Comparison of ENCODE assay signal across 17 cellular contexts in the genomic region with DNA sequence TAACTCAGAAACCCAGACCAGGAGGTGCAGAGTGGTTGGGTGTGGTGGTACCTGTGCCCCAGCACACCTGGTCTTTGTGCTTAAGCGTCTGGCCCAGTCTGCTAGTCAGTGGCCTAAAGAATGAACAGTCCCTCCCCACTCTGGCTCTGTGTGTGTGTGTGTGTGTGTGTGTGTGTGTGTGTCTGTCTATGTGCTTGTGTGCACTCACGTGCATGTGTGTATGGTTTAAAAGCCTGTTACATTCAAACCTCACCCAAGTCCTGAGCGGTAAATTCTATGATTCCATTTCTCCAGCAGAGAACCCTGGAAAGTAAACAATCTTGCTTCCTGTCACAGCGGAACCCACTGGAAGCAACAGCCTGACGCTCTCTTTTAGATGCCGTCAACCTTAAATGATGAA.
"Had no signal": no experiment of that assay in that cellular context is flagged by ENCODE, and none has a peak within 500 bp of the region (broad histone marks: within the 10 kb centered on the region; RNA-seq: fewer than 3 reads in every experiment).

No MANE protein-coding gene starts in this region.

- H3K27ac Mint-ChIP-seq: activated CD4-positive, alpha-beta memory T cell treated with anti-CD3 and anti-CD28 coated beads, Interleukin-2, amount 10 ng/mL, durations not matched to agents 7 days and 5 days; activated CD4-positive, alpha-beta T cell treated with anti-CD3 and anti-CD28 coated beads for 36 hours; activated naive CD8-positive, alpha-beta T cell treated with anti-CD3 and anti-CD28 coated beads, Interleukin-2, amount 10 ng/mL, durations not matched to agents 7 days and 5 days had no signal

- ATAC-seq: pancreas had no signal

- H3K4me3 Mint-ChIP-seq: activated CD4-positive, alpha-beta memory T cell treated with anti-CD3 and anti-CD28 coated beads, Interleukin-2, amount 10 ng/mL, durations not matched to agents 7 days and 5 days; activated CD4-positive, alpha-beta T cell treated with anti-CD3 and anti-CD28 coated beads for 36 hours; activated naive CD8-positive, alpha-beta T cell treated with anti-CD3 and anti-CD28 coated beads, Interleukin-2, amount 10 ng/mL, durations not matched to agents 7 days and 5 days had no signal

- H3K9me3 Mint-ChIP-seq: activated CD4-positive, alpha-beta memory T cell treated with anti-CD3 and anti-CD28 coated beads, Interleukin-2, amount 10 ng/mL, durations not matched to agents 7 days and 5 days; activated naive CD8-positive, alpha-beta T cell treated with anti-CD3 and anti-CD28 coated beads, Interleukin-2, amount 10 ng/mL, durations not matched to agents 7 days and 5 days had no signal

- DNase-seq: activated CD4-positive, alpha-beta memory T cell treated with anti-CD3 and anti-CD28 coated beads, Interleukin-2, amount 10 ng/mL, durations not matched to agents 7 days and 5 days; activated CD4-positive, alpha-beta T cell treated with anti-CD3 and anti-CD28 coated beads for 36 hours; activated CD8-positive, alpha-beta memory T cell treated with anti-CD3 and anti-CD28 coated beads, Interleukin-2, amount 50 U/mL, for 48 hours; activated naive CD8-positive, alpha-beta T cell treated with anti-CD3 and anti-CD28 coated beads, Interleukin-2, amount 10 ng/mL, durations not matched to agents 7 days and 5 days; aorta; foreskin melanocyte; head of caudate nucleus; mesendoderm; pancreas; stimulated activated CD4-positive, alpha-beta T cell treated with anti-CD3 and anti-CD28 coated beads, Interleukin-4, amount 100 ng/mL, for 1 hour; stimulated activated CD8-positive, alpha-beta memory T cell treated with anti-CD3 and anti-CD28 coated beads, Interleukin-4, amount 100 ng/mL, for 48 hours; SW 1271; T1000; tibial artery; WERI-Rb-1 had no signal

- H3K4me3 ChIP-seq: pancreas, tibial artery had no signal

- H3K4me1 Mint-ChIP-seq: activated CD4-positive, alpha-beta memory T cell treated with anti-CD3 and anti-CD28 coated beads, Interleukin-2, amount 10 ng/mL, durations not matched to agents 7 days and 5 days had no signal

- FAIRE-seq: bronchial epithelial cell, endothelial cell of umbilical vein, pancreas had no signal

- H3K27me3 ChIP-seq: pancreas, tibial artery had no signal

- H3K9me3 ChIP-seq: pancreas, tibial artery had no signal

- H3K27ac ChIP-seq: pancreas, tibial artery, WERI-Rb-1 had no signal

- H3K27me3 Mint-ChIP-seq: activated CD4-positive, alpha-beta memory T cell treated with anti-CD3 and anti-CD28 coated beads, Interleukin-2, amount 10 ng/mL, durations not matched to agents 7 days and 5 days; activated CD4-positive, alpha-beta T cell treated with anti-CD3 and anti-CD28 coated beads for 36 hours; activated naive CD8-positive, alpha-beta T cell treated with anti-CD3 and anti-CD28 coated beads, Interleukin-2, amount 10 ng/mL, durations not matched to agents 7 days and 5 days had no signal

- H3K4me1 ChIP-seq: pancreas had no signal
